ENCODE assay signal across 8 cellular contexts in the genomic region with DNA sequence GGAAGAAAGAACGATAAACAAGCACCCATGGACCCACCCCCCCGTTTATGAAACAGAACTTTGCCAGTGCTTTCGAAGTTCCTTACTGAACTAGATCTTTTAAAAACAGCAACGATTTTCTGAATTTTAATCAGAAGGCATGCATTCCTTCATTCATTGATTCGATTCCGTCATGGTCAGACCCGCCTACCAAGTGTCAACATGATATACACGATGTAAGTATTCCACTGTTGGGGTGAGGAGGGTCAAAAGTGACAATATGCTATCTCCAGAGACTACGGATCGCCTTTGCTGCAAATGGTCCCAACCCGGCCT. TPM values are rescaled to one million over a fixed set of nuclear protein-coding genes. Genes with fewer than 3 reads are reported as not detected.
A peak's percentile ranks its signal among the peaks of the same experiment; 100 is the strongest.
DNase-seq lines count a peak whose midpoint lies in the region; ATAC-seq and TF ChIP-seq lines count a peak whose summit lies in the region.

No MANE protein-coding gene starts in this region.

- no peak for TF ChIP-seq CTCF in natural killer cell (IDR thresholded peaks at IDR 0.05)

- H3K79me2 ChIP-seq in Karpas-422 (ENCODE audit: low read length), result no peaks in the 10 kb centered on the region

- H3K9me2 ChIP-seq in Karpas-422 (replicated peaks; ENCODE audit: insufficient read depth, low read length), result no peaks in the 10 kb centered on the region

- peaks cover 29% of the 10 kb centered on the region for H3K4me1 Mint-ChIP-seq in dendritic cell treated with granulocyte-macrophage colony-stimulating factor and Interleukin-4, amounts not matched to agents 40 ng/mL and 50 ng/mL, for 4 days (ENCODE audit: low read depth)
- peaks cover 7 to 19% of the 10 kb centered on the region in 2 donors for H3K4me1 Mint-ChIP-seq in natural killer cell

- H2AFZ ChIP-seq in Karpas-422 (ENCODE audit: low read length), result peak overlapping the region; percentile 98

- peak overlapping the region; percentile 70 for H3K27ac Mint-ChIP-seq in dendritic cell treated with granulocyte-macrophage colony-stimulating factor and Interleukin-4, amounts not matched to agents 40 ng/mL and 50 ng/mL, for 4 days
- no peak overlapping the region for H3K27ac Mint-ChIP-seq in natural killer cell

- H3K4me1 ChIP-seq in Karpas-422 (ENCODE audit: low read length), result peaks cover 15% of the 10 kb centered on the region

- H3K27ac ChIP-seq in Karpas-422 (ENCODE audit: low read length), result no peak overlapping the region

- peak overlapping the region; percentile 86 for H3K4me3 Mint-ChIP-seq in dendritic cell treated with granulocyte-macrophage colony-stimulating factor and Interleukin-4, amounts not matched to agents 40 ng/mL and 50 ng/mL, for 4 days
- H3K4me3 Mint-ChIP-seq in natural killer cell, result peak overlapping the region; percentile 87

- intact Hi-C loops in dendritic cell treated with granulocyte-macrophage colony-stimulating factor and Interleukin-4, amounts not matched to agents 40 ng/mL and 50 ng/mL, for 4 days (cut with micrococcal nuclease), result loop anchor here (5.0 to 10.0 kb wide), 3 partner anchors 88 to 280 kb away; no protein-coding TSS in a partner anchor
- intact Hi-C loops in natural killer cell (cut with micrococcal nuclease), result no loop called here

- peak overlapping the region; percentile 78 for H3K4me3 ChIP-seq in Karpas-422 (ENCODE audit: low read length)

- H3K36me3 ChIP-seq in Karpas-422 (ENCODE audit: insufficient read depth, low read length), result no peaks in the 10 kb centered on the region

- peaks cover 19% of the 10 kb centered on the region for H3K36me3 Mint-ChIP-seq in dendritic cell treated with granulocyte-macrophage colony-stimulating factor and Interleukin-4, amounts not matched to agents 40 ng/mL and 50 ng/mL, for 4 days (ENCODE audit: low read depth)
- no peaks in the 10 kb centered on the region for H3K36me3 Mint-ChIP-seq in natural killer cell

- H3K4me2 ChIP-seq in Karpas-422 (ENCODE audit: low read depth, low read length, poor library complexity, severe bottlenecking), result peak overlapping the region; percentile 84

- peaks cover 43% of the 10 kb centered on the region for H3K27me3 Mint-ChIP-seq in dendritic cell treated with granulocyte-macrophage colony-stimulating factor and Interleukin-4, amounts not matched to agents 40 ng/mL and 50 ng/mL, for 4 days
- peaks cover 43 to 46% of the 10 kb centered on the region in 2 donors for H3K27me3 Mint-ChIP-seq in natural killer cell (ENCODE audit: low read depth in 2 of 2)

- DNase-seq in AML-193 (lab: John Stamatoyannopoulos, UW) (peak; percentile 1 to 4), Karpas-422 (no peak), natural killer cell (no peak), iPS-NIHi7 (ENCODE audit: extremely low spot score) (no peak), NCI-H2227 (lab: John Stamatoyannopoulos, UW; ENCODE audit: unreplicated experiment) (no peak)

- no peaks in the 10 kb centered on the region for H3K27me3 ChIP-seq in Karpas-422 (ENCODE audit: low read length)

- no peaks in the 10 kb centered on the region for H3K9me3 Mint-ChIP-seq in dendritic cell treated with granulocyte-macrophage colony-stimulating factor and Interleukin-4, amounts not matched to agents 40 ng/mL and 50 ng/mL, for 4 days
- no peaks in the 10 kb centered on the region for H3K9me3 Mint-ChIP-seq in natural killer cell

- no peak for ATAC-seq in natural killer cell
- ATAC-seq in esophagus mucosa, result no peak
- ATAC-seq in GM21717 (IDR thresholded peaks at IDR 0.05; ENCODE audit: unreplicated experiment), result no peak

- no peaks in the 10 kb centered on the region for H3K9me3 ChIP-seq in Karpas-422 (ENCODE audit: low read length)

- H4K20me1 ChIP-seq in Karpas-422 (ENCODE audit: insufficient read depth, low read depth, low read length), result no peaks in the 10 kb centered on the region

- peak overlapping the region; percentile 68 for H3K9ac ChIP-seq in Karpas-422 (ENCODE audit: low read length)

RNA-seq across cellular contexts. Expression of gene FMNL2, which starts 0.3 kb away (rescaled TPM):
- 2.8 and 3.2 TPM in 2 replicates for total RNA-seq in Karpas-422 (2014; rRNA removed; shearing (Covaris generic); ENCODE audit: low replicate concordance)
- 1 to 10 TPM in 1 of 3 donors, under 1 TPM in 2; 0.34 to 3.0 (median 0.78) TPM for total RNA-seq in natural killer cell
- 12.4 TPM for total RNA-seq in esophagus mucosa

Comparison
In these comparisons a context has a peak if more than half of its experiments do, and no peak if none do; other contexts are left out.
1. DNase-seq: peak in AML-193 (2 of 2); none in Karpas-422 (single experiment), natural killer cell (single experiment), iPS-NIHi7 (single experiment) and NCI-H2227 (single experiment).